21 cellular contexts compared by ENCODE assay signal in the genomic region with DNA sequence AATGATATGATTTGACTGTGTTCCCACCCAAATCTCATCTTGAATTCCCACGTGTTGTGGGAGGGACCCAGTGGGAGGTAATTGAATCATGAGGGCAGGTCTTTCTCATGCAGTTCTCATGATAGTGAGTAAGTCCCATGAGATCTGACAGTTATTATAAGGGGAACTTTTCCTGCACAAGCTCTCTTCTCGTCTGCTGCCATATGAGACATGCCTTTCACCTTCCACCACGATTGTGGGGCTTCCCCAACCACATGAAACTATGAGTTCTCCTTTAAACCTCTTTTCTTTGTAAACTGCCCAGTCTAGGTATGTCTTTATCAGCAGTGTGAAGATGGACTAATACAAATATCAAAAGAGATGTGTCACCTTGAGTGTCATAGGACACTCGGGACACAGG.
DNase-seq lines count a peak whose midpoint lies in the region; ATAC-seq and TF ChIP-seq lines count a peak whose summit lies in the region.
"Had no signal": no experiment of that assay in that cellular context is flagged by ENCODE, and none has a peak within 500 bp of the region (broad histone marks: within the 10 kb centered on the region; RNA-seq: fewer than 3 reads in every experiment).

No MANE protein-coding gene starts in this region.

- CTCF ChIA-PET in activated naive CD4-positive, alpha-beta T cell treated with anti-CD3 and anti-CD28 coated beads for 36 hours (lab: Charles Lee) = interaction anchor here (1.4 kb wide), 1 partner anchor 11 kb away, joined by 5 read pairs; no protein-coding TSS in a partner anchor

- H3K27me3 ChIP-seq in endodermal cell (ENCODE audit: control insufficient read depth, insufficient read depth, low read length, poor library complexity, severe bottlenecking) = peaks cover 4% of the 10 kb centered on the region
- H3K27me3 ChIP-seq: ascending aorta, spleen, upper lobe of left lung had no signal

- peaks cover 11% of the 10 kb centered on the region for H3K9me3 Mint-ChIP-seq in activated naive CD4-positive, alpha-beta T cell treated with anti-CD3 and anti-CD28 coated beads for 36 hours
- H3K9me3 Mint-ChIP-seq in stimulated activated naive B cell treated with anti-CD40 and anti-IgM and Interleukin-4, amounts not matched to agents 10 μg/mL and 1 μg/mL and 100 μg/mL, for 72 hours = peaks cover 12 to 16% of the 10 kb centered on the region in 2 donors
- peaks cover 22% of the 10 kb centered on the region for H3K9me3 Mint-ChIP-seq in endodermal cell

- H3K4me1 ChIP-seq in endodermal cell (ENCODE audit: control insufficient read depth, insufficient read depth, low read length) = no peaks in the 10 kb centered on the region
- H3K4me1 ChIP-seq: ascending aorta, spleen, upper lobe of left lung had no signal

- no peak overlapping the region for H3K4me3 ChIP-seq in endodermal cell (ENCODE audit: low read length)
- H3K4me3 ChIP-seq: ascending aorta, psoas muscle, spleen, upper lobe of left lung had no signal

- no peaks in the 10 kb centered on the region for H3K9me3 ChIP-seq in endodermal cell (ENCODE audit: control insufficient read depth, low read length)
- H3K9me3 ChIP-seq: ascending aorta, psoas muscle, upper lobe of left lung had no signal

- no peak for TF ChIP-seq CTCF in endodermal cell (conservative IDR thresholded peaks at IDR 0.05)

- DNase-seq in activated naive CD4-positive, alpha-beta T cell treated with anti-CD3 and anti-CD28 coated beads for 36 hours = peak; percentile 12
- no peak for DNase-seq in activated naive CD4-positive, alpha-beta T cell treated with Interleukin-2 at 50 U/mL for 16 hours
- DNase-seq in stimulated activated naive B cell treated with anti-CD40 and anti-IgM and Interleukin-4, amounts not matched to agents 10 μg/mL and 1 μg/mL and 100 μg/mL, for 72 hours = peak; percentile 3
- DNase-seq in AG08396 (ENCODE audit: low spot score) (no peak), posterior vena cava (ENCODE audit: low spot score) (no peak), endodermal cell (no peak)
- DNase-seq: activated CD8-positive, alpha-beta memory T cell treated with anti-CD3 and anti-CD28 coated beads for 24 hours; activated effector memory CD4-positive, alpha-beta T cell treated with anti-CD3 and anti-CD28 coated beads, Interleukin-2, amount 50 U/mL, for 16 hours; NCI-H187 treated with DMSO at 0.1 percent for 48 hours; NCI-H510A; psoas muscle; spleen; T-cell; upper lobe of left lung had no signal

- H3K36me3 ChIP-seq in endodermal cell (ENCODE audit: control insufficient read depth, insufficient read depth, low read length) = no peaks in the 10 kb centered on the region
- H3K36me3 ChIP-seq: ascending aorta, spleen, upper lobe of left lung had no signal

- intact Hi-C loops in activated naive CD4-positive, alpha-beta T cell treated with anti-CD3 and anti-CD28 coated beads for 36 hours (cut with micrococcal nuclease) = no loop called here
- intact Hi-C loops in posterior vena cava (cut with DNase I) = no loop called here

- 88 to 89% methylated on average over 3 of the region's 4 CpGs for WGBS in endodermal cell (ENCODE audit: insufficient coverage in 1 of 2, insufficient read length in 1 of 2), 2 experiments

- H3K27ac Mint-ChIP-seq in activated naive CD4-positive, alpha-beta T cell treated with anti-CD3 and anti-CD28 coated beads for 36 hours = no peak overlapping the region
- H3K27ac Mint-ChIP-seq in stimulated activated naive B cell treated with anti-CD40 and anti-IgM and Interleukin-4, amounts not matched to agents 10 μg/mL and 1 μg/mL and 100 μg/mL, for 72 hours = no peak overlapping the region
- H3K27ac Mint-ChIP-seq in endodermal cell = no peak overlapping the region
- H3K27ac Mint-ChIP-seq: CD14-positive monocyte, T-cell had no signal

- H3K4me1 Mint-ChIP-seq in activated naive CD4-positive, alpha-beta T cell treated with anti-CD3 and anti-CD28 coated beads for 36 hours (ENCODE audit: low read depth) = no peaks in the 10 kb centered on the region
- H3K4me1 Mint-ChIP-seq in stimulated activated naive B cell treated with anti-CD40 and anti-IgM and Interleukin-4, amounts not matched to agents 10 μg/mL and 1 μg/mL and 100 μg/mL, for 72 hours = no peaks in the 10 kb centered on the region
- H3K4me1 Mint-ChIP-seq in endodermal cell = no peaks in the 10 kb centered on the region
- H3K4me1 Mint-ChIP-seq: CD14-positive monocyte, T-cell had no signal

- no peak overlapping the region for H3K4me3 Mint-ChIP-seq in activated naive CD4-positive, alpha-beta T cell treated with anti-CD3 and anti-CD28 coated beads for 36 hours
- H3K4me3 Mint-ChIP-seq in stimulated activated naive B cell treated with anti-CD40 and anti-IgM and Interleukin-4, amounts not matched to agents 10 μg/mL and 1 μg/mL and 100 μg/mL, for 72 hours = no peak overlapping the region
- no peak overlapping the region for H3K4me3 Mint-ChIP-seq in endodermal cell
- H3K4me3 Mint-ChIP-seq: CD14-positive monocyte, T-cell had no signal

- ATAC-seq in GM21786 (IDR thresholded peaks at IDR 0.05; ENCODE audit: unreplicated experiment) (peak; percentile 77), HG03460 (IDR thresholded peaks at IDR 0.05; ENCODE audit: unreplicated experiment) (peak; percentile 74)
- ATAC-seq in stimulated activated naive B cell treated with anti-CD40 and anti-IgM and Interleukin-4, amounts not matched to agents 10 μg/mL and 1 μg/mL and 100 μg/mL, for 72 hours (replicated peaks) = peak; percentile 79 to 87
- ATAC-seq: psoas muscle, Right ventricle myocardium inferior, T-cell had no signal

- H3K27ac ChIP-seq in endodermal cell (ENCODE audit: low read depth, low read length) = no peak overlapping the region
- H3K27ac ChIP-seq: ascending aorta, HL-60, psoas muscle, spleen, upper lobe of left lung, VCaP had no signal

- no peaks in the 10 kb centered on the region for H3K36me3 Mint-ChIP-seq in activated naive CD4-positive, alpha-beta T cell treated with anti-CD3 and anti-CD28 coated beads for 36 hours (ENCODE audit: low read depth)
- H3K36me3 Mint-ChIP-seq in stimulated activated naive B cell treated with anti-CD40 and anti-IgM and Interleukin-4, amounts not matched to agents 10 μg/mL and 1 μg/mL and 100 μg/mL, for 72 hours = peaks cover 0 to 4% of the 10 kb centered on the region in 2 donors
- H3K36me3 Mint-ChIP-seq in endodermal cell (ENCODE audit: low read depth) = no peaks in the 10 kb centered on the region
- H3K36me3 Mint-ChIP-seq: CD14-positive monocyte, T-cell had no signal

- no peak overlapping the region for H3K9ac ChIP-seq in endodermal cell (ENCODE audit: extremely low read depth, low read length, poor library complexity, severe bottlenecking)

- no peaks in the 10 kb centered on the region for H3K27me3 Mint-ChIP-seq in activated naive CD4-positive, alpha-beta T cell treated with anti-CD3 and anti-CD28 coated beads for 36 hours (ENCODE audit: low read depth)
- H3K27me3 Mint-ChIP-seq in stimulated activated naive B cell treated with anti-CD40 and anti-IgM and Interleukin-4, amounts not matched to agents 10 μg/mL and 1 μg/mL and 100 μg/mL, for 72 hours = no peaks in the 10 kb centered on the region
- H3K27me3 Mint-ChIP-seq in endodermal cell (ENCODE audit: insufficient read depth) = peaks cover 2% of the 10 kb centered on the region

Comparison
In these comparisons a context has a peak if more than half of its experiments do, and no peak if none do; other contexts are left out.
1. DNase-seq: peak in activated naive CD4-positive, alpha-beta T cell treated with anti-CD3 and anti-CD28 coated beads for 36 hours (single experiment) and stimulated activated naive B cell treated with anti-CD40 and anti-IgM and Interleukin-4, amounts not matched to agents 10 μg/mL and 1 μg/mL and 100 μg/mL, for 72 hours (single experiment); none in activated naive CD4-positive, alpha-beta T cell treated with Interleukin-2 at 50 U/mL for 16 hours (single experiment), AG08396 (single experiment), posterior vena cava (single experiment) and endodermal cell (single experiment).
2. Peak in every context shown above with its lines, with median percentiles within 50 percentile points of each other: ATAC-seq.